22 cellular contexts compared by ENCODE assay signal in the genomic region with DNA sequence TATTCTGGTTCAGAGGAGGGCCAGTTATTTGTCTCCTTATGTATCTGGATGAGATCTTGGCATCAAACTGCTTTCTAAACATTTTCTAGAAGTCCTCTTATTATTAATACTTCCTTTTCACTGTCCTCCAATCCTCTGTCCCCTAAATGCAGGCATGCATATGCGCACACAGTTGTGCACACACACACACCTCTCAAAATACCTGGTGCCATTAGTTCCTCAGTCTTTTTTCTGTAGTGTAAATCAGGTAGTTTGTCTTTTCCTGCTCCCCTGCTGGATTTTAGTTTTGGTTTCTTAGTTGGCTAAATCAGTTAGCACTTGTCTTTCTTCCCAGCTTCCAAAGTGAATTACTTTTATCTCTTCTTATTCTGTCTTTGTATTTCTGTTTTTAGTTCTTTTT.
"Had no signal": no experiment of that assay in that cellular context is flagged by ENCODE, and none has a peak within 500 bp of the region (broad histone marks: within the 10 kb centered on the region; RNA-seq: fewer than 3 reads in every experiment).

No MANE protein-coding gene starts in this region.

- H3K27me3 ChIP-seq: breast epithelium, gastrocnemius medialis, pancreas, upper lobe of right lung had no signal

- H3K4me3 Mint-ChIP-seq: activated B cell treated with CpG ODN at 0.5 μM for 24 hours; activated T-helper 1 cell treated with anti-CD3 and anti-CD28 coated beads, Interleukin-12 subunit alpha, Interleukin-12 subunit beta, Interleukin-2, Interleukin-4 antibody, amounts not matched to agents 30 ng/mL and 10 ng/mL and 1 ng/mL, durations not matched to agents 14 hours and 24 hours and 36 hours; naive thymus-derived CD4-positive, alpha-beta T cell; T-helper 2 cell treated with Interferon-gamma antibody and Interleukin-4, amounts not matched to agents 5 μg/mL and 100 μg/mL, for 36 hours had no signal

- H3K9me3 Mint-ChIP-seq: activated B cell treated with CpG ODN at 0.5 μM for 24 hours; activated T-helper 1 cell treated with anti-CD3 and anti-CD28 coated beads, Interleukin-12 subunit alpha, Interleukin-12 subunit beta, Interleukin-2, Interleukin-4 antibody, amounts not matched to agents 30 ng/mL and 10 ng/mL and 1 ng/mL, durations not matched to agents 14 hours and 24 hours and 36 hours; T-helper 2 cell treated with Interferon-gamma antibody and Interleukin-4, amounts not matched to agents 5 μg/mL and 100 μg/mL, for 36 hours had no signal

- H3K27me3 Mint-ChIP-seq: activated B cell treated with CpG ODN at 0.5 μM for 24 hours; naive thymus-derived CD4-positive, alpha-beta T cell had no signal

- H3K9me2 ChIP-seq: SK-N-SH had no signal

- FAIRE-seq: astrocyte, islet of Langerhans, pancreas had no signal

- ATAC-seq: esophagus mucosa; gastrocnemius medialis; left cardiac atrium; naive thymus-derived CD4-positive, alpha-beta T cell; pancreas; sciatic nerve; upper lobe of right lung had no signal

- H3K4me2 ChIP-seq: SK-N-SH, smooth muscle cell had no signal

- H3K36me3 ChIP-seq: breast epithelium, pancreas had no signal

- H3K27ac Mint-ChIP-seq: activated B cell treated with CpG ODN at 0.5 μM for 24 hours; activated T-helper 1 cell treated with anti-CD3 and anti-CD28 coated beads, Interleukin-12 subunit alpha, Interleukin-12 subunit beta, Interleukin-2, Interleukin-4 antibody, amounts not matched to agents 30 ng/mL and 10 ng/mL and 1 ng/mL, durations not matched to agents 14 hours and 24 hours and 36 hours; T-helper 2 cell treated with Interferon-gamma antibody and Interleukin-4, amounts not matched to agents 5 μg/mL and 100 μg/mL, for 36 hours had no signal

- H3K4me1 ChIP-seq: breast epithelium, gastrocnemius medialis, pancreas, upper lobe of right lung had no signal

- H3K27ac ChIP-seq: breast epithelium, coronary artery, gastrocnemius medialis, pancreas, upper lobe of right lung had no signal

- H3K9me3 ChIP-seq: breast epithelium, gastrocnemius medialis, pancreas, SK-N-SH, upper lobe of right lung had no signal

- H3K4me3 ChIP-seq: breast epithelium, coronary artery, gastrocnemius medialis, pancreas, smooth muscle cell, upper lobe of right lung had no signal

- DNase-seq: activated B cell treated with CpG ODN at 0.5 μM for 24 hours; activated CD4-positive, alpha-beta T cell treated with anti-CD3 and anti-CD28 coated beads for 48 hours; activated CD8-positive, alpha-beta memory T cell treated with anti-CD3 and anti-CD28 coated beads, Interleukin-2, amount 50 U/mL, for 4 hours; activated gamma-delta T cell treated with Interleukin-2 at 50 U/mL for 16 hours; gastrocnemius medialis; head of caudate nucleus; left cardiac atrium; mesenchymal stem cell; naive thymus-derived CD4-positive, alpha-beta T cell; pancreas; SK-N-SH; stimulated activated CD4-positive, alpha-beta T cell treated with anti-CD3 and anti-CD28 coated beads, Interleukin-4, amount 100 ng/mL, for 1 hour; upper lobe of right lung had no signal

- H3K9ac ChIP-seq: SK-N-SH had no signal
